In genomic region chrX:51834076-51834475, GRCh38 we compare ENCODE assay signal across 19 cellular contexts.
"Had no signal": no experiment of that assay in that cellular context is flagged by ENCODE, and none has a peak within 500 bp of the region (broad histone marks: within the 10 kb centered on the region; RNA-seq: fewer than 3 reads in every experiment).

No MANE protein-coding gene starts in this region.

- H3K36me3 ChIP-seq: gastroesophageal sphincter, heart left ventricle, lower lobe of right lung, sigmoid colon, spleen, WERI-Rb-1 had no signal

- H3K4me2 ChIP-seq: neural progenitor cell had no signal

- H3K27ac ChIP-seq: epithelial cell of prostate, gastroesophageal sphincter, heart left ventricle, lower lobe of right lung, neural progenitor cell, sigmoid colon, spleen, WERI-Rb-1 had no signal

- H2AFZ ChIP-seq: neural progenitor cell had no signal

- ATAC-seq: activated naive CD4-positive, alpha-beta T cell treated with anti-CD3 and anti-CD28 coated beads, Interleukin-2, amount 50 U/mL, for 72 hours; activated T-helper 17 cell treated with anti-CD3 and anti-CD28 coated beads, Interleukin-2, amount 50 U/mL, for 72 hours; gastroesophageal sphincter; heart left ventricle; left lobe of liver; lower lobe of right lung; naive thymus-derived CD8-positive, alpha-beta T cell; stimulated activated naive CD8-positive, alpha-beta T cell treated with anti-CD3 and anti-CD28 coated beads, Interleukin-15, Interleukin-2, amounts not matched to agents 100 U/mL and 50 U/mL, for 24 hours had no signal

- H3K27me3 ChIP-seq: gastroesophageal sphincter, neural progenitor cell, sigmoid colon, spleen had no signal

- H3K4me3 ChIP-seq: gastroesophageal sphincter, heart left ventricle, lower lobe of right lung, neural progenitor cell, sigmoid colon, spleen had no signal

- DNase-seq: activated CD4-positive, alpha-beta T cell treated with anti-CD3 and anti-CD28 coated beads for 1 hour; activated T-cell treated with anti-CD3 and anti-CD28 coated beads, Interleukin-2, amount 50 U/mL, for 1 hour; cortex of kidney; heart left ventricle; lower lobe of right lung; naive thymus-derived CD8-positive, alpha-beta T cell; sigmoid colon; spleen; stimulated activated CD4-positive, alpha-beta T cell treated with anti-CD3 and anti-CD28 coated beads, Interleukin-4, amount 100 ng/mL, for 1 hour; stimulated activated naive CD8-positive, alpha-beta T cell treated with anti-CD3 and anti-CD28 coated beads, Interleukin-15, Interleukin-2, amounts not matched to agents 100 U/mL and 50 U/mL, for 24 hours; WERI-Rb-1 had no signal

- H3K4me1 ChIP-seq: lower lobe of right lung, neural progenitor cell, spleen had no signal

- FAIRE-seq: astrocyte, keratinocyte had no signal

- H3K9ac ChIP-seq: neural progenitor cell had no signal

- H3K9me3 ChIP-seq: gastroesophageal sphincter, heart left ventricle, lower lobe of right lung, sigmoid colon, spleen had no signal
